Comparison of ENCODE assay signal across 8 cellular contexts in genomic region chr10:119496282-119496681, GRCh38. TPM values are rescaled to one million over a fixed set of nuclear protein-coding genes. Genes with fewer than 3 reads are reported as not detected.
DNase-seq lines count a peak whose midpoint lies in the region; ATAC-seq and TF ChIP-seq lines count a peak whose summit lies in the region.

No MANE protein-coding gene starts in this region.

- no peak overlapping the region for H3K4me3 Mint-ChIP-seq in natural killer cell treated with Interleukin-12 subunit alpha and Interleukin-12 subunit beta and Interleukin-15 and Interleukin-18, amount 100 ng/mL, for 72 hours
- no peak overlapping the region for H3K4me3 Mint-ChIP-seq in natural killer cell
- peak overlapping the region; percentile 64 for H3K4me3 Mint-ChIP-seq in activated T-helper 1 cell treated with anti-CD3 and anti-CD28 coated beads, Interleukin-12 subunit alpha, Interleukin-12 subunit beta, Interleukin-2, Interleukin-4 antibody, amounts not matched to agents 30 ng/mL and 10 ng/mL and 1 ng/mL, durations not matched to agents 14 hours and 24 hours and 36 hours
- H3K4me3 Mint-ChIP-seq in stimulated activated naive CD8-positive, alpha-beta T cell treated with anti-CD3 and anti-CD28 coated beads, Interleukin-15, Interleukin-2, amounts not matched to agents 100 ng/mL and 50 ng/mL, for 24 hours, result peak overlapping the region; percentile 69

- DNase-seq in natural killer cell treated with Interleukin-12 subunit alpha and Interleukin-12 subunit beta and Interleukin-15 and Interleukin-18, amount 100 ng/mL, for 72 hours (ENCODE audit: low spot score), result no peak
- DNase-seq in natural killer cell (no peak), NCI-H1092 (lab: John Stamatoyannopoulos, UW) (no peak), A172 (ENCODE audit: low spot score) (no peak), NAMALWA (ENCODE audit: low spot score) (no peak)
- DNase-seq in activated T-helper 1 cell treated with anti-CD3 and anti-CD28 coated beads, Interleukin-12 subunit alpha, Interleukin-12 subunit beta, Interleukin-2, Interleukin-4 antibody, amounts not matched to agents 30 ng/mL and 10 ng/mL and 1 ng/mL, durations not matched to agents 14 hours and 24 hours and 36 hours (ENCODE audit: low spot score), result no peak

- peaks cover 22 to 27% of the 10 kb centered on the region in 2 donors for H3K4me1 Mint-ChIP-seq in natural killer cell treated with Interleukin-12 subunit alpha and Interleukin-12 subunit beta and Interleukin-15 and Interleukin-18, amount 100 ng/mL, for 72 hours (ENCODE audit: low read depth in 2 of 2)
- peaks cover 19 to 33% of the 10 kb centered on the region in 2 donors for H3K4me1 Mint-ChIP-seq in natural killer cell
- peaks cover 79% of the 10 kb centered on the region for H3K4me1 Mint-ChIP-seq in activated T-helper 1 cell treated with anti-CD3 and anti-CD28 coated beads, Interleukin-12 subunit alpha, Interleukin-12 subunit beta, Interleukin-2, Interleukin-4 antibody, amounts not matched to agents 30 ng/mL and 10 ng/mL and 1 ng/mL, durations not matched to agents 14 hours and 24 hours and 36 hours (ENCODE audit: low read depth)
- peaks cover 93% of the 10 kb centered on the region for H3K4me1 Mint-ChIP-seq in stimulated activated naive CD8-positive, alpha-beta T cell treated with anti-CD3 and anti-CD28 coated beads, Interleukin-15, Interleukin-2, amounts not matched to agents 100 ng/mL and 50 ng/mL, for 24 hours (ENCODE audit: low read depth)

- H3K27me3 Mint-ChIP-seq in natural killer cell treated with Interleukin-12 subunit alpha and Interleukin-12 subunit beta and Interleukin-15 and Interleukin-18, amount 100 ng/mL, for 72 hours, result no peaks in the 10 kb centered on the region
- H3K27me3 Mint-ChIP-seq in natural killer cell (ENCODE audit: low read depth in 2 of 2), result no peaks in the 10 kb centered on the region
- H3K27me3 Mint-ChIP-seq in activated T-helper 1 cell treated with anti-CD3 and anti-CD28 coated beads, Interleukin-12 subunit alpha, Interleukin-12 subunit beta, Interleukin-2, Interleukin-4 antibody, amounts not matched to agents 30 ng/mL and 10 ng/mL and 1 ng/mL, durations not matched to agents 14 hours and 24 hours and 36 hours (ENCODE audit: insufficient read depth), result no peaks in the 10 kb centered on the region
- no peaks in the 10 kb centered on the region for H3K27me3 Mint-ChIP-seq in stimulated activated naive CD8-positive, alpha-beta T cell treated with anti-CD3 and anti-CD28 coated beads, Interleukin-15, Interleukin-2, amounts not matched to agents 100 ng/mL and 50 ng/mL, for 24 hours

- H3K9me3 Mint-ChIP-seq in natural killer cell treated with Interleukin-12 subunit alpha and Interleukin-12 subunit beta and Interleukin-15 and Interleukin-18, amount 100 ng/mL, for 72 hours, result no peaks in the 10 kb centered on the region
- no peaks in the 10 kb centered on the region for H3K9me3 Mint-ChIP-seq in natural killer cell
- H3K9me3 Mint-ChIP-seq in activated T-helper 1 cell treated with anti-CD3 and anti-CD28 coated beads, Interleukin-12 subunit alpha, Interleukin-12 subunit beta, Interleukin-2, Interleukin-4 antibody, amounts not matched to agents 30 ng/mL and 10 ng/mL and 1 ng/mL, durations not matched to agents 14 hours and 24 hours and 36 hours, result no peaks in the 10 kb centered on the region
- no peaks in the 10 kb centered on the region for H3K9me3 Mint-ChIP-seq in stimulated activated naive CD8-positive, alpha-beta T cell treated with anti-CD3 and anti-CD28 coated beads, Interleukin-15, Interleukin-2, amounts not matched to agents 100 ng/mL and 50 ng/mL, for 24 hours

- ATAC-seq in natural killer cell treated with Interleukin-12 subunit alpha and Interleukin-12 subunit beta and Interleukin-15 and Interleukin-18, amount 100 ng/mL, for 72 hours, result peak; percentile 36 to 70
- ATAC-seq in natural killer cell (no peak), HG03097 (IDR thresholded peaks at IDR 0.05; ENCODE audit: low FRiP score, unreplicated experiment) (peak; percentile 75)

- peak overlapping the region in 1 of 2 donors; percentile 47 for H3K27ac Mint-ChIP-seq in natural killer cell treated with Interleukin-12 subunit alpha and Interleukin-12 subunit beta and Interleukin-15 and Interleukin-18, amount 100 ng/mL, for 72 hours
- H3K27ac Mint-ChIP-seq in natural killer cell, result no peak overlapping the region
- H3K27ac Mint-ChIP-seq in activated T-helper 1 cell treated with anti-CD3 and anti-CD28 coated beads, Interleukin-12 subunit alpha, Interleukin-12 subunit beta, Interleukin-2, Interleukin-4 antibody, amounts not matched to agents 30 ng/mL and 10 ng/mL and 1 ng/mL, durations not matched to agents 14 hours and 24 hours and 36 hours, result peak overlapping the region; percentile 87
- peak overlapping the region; percentile 94 for H3K27ac Mint-ChIP-seq in stimulated activated naive CD8-positive, alpha-beta T cell treated with anti-CD3 and anti-CD28 coated beads, Interleukin-15, Interleukin-2, amounts not matched to agents 100 ng/mL and 50 ng/mL, for 24 hours

- intact Hi-C loops in natural killer cell (cut with micrococcal nuclease), result no loop called here
- intact Hi-C loops in activated T-helper 1 cell treated with anti-CD3 and anti-CD28 coated beads, Interleukin-12 subunit alpha, Interleukin-12 subunit beta, Interleukin-2, Interleukin-4 antibody, amounts not matched to agents 30 ng/mL and 10 ng/mL and 1 ng/mL, durations not matched to agents 14 hours and 24 hours and 36 hours (cut with micrococcal nuclease), result loop anchor here (1.0 to 10.0 kb wide), 6 partner anchors 18 to 741 kb away; partner anchors contain the start of genes BAG3, CACUL1 and TIAL1

- no peak for TF ChIP-seq CTCF in natural killer cell (IDR thresholded peaks at IDR 0.05)

- no peaks in the 10 kb centered on the region for H3K36me3 Mint-ChIP-seq in natural killer cell treated with Interleukin-12 subunit alpha and Interleukin-12 subunit beta and Interleukin-15 and Interleukin-18, amount 100 ng/mL, for 72 hours
- no peaks in the 10 kb centered on the region for H3K36me3 Mint-ChIP-seq in natural killer cell
- peaks cover 42% of the 10 kb centered on the region for H3K36me3 Mint-ChIP-seq in activated T-helper 1 cell treated with anti-CD3 and anti-CD28 coated beads, Interleukin-12 subunit alpha, Interleukin-12 subunit beta, Interleukin-2, Interleukin-4 antibody, amounts not matched to agents 30 ng/mL and 10 ng/mL and 1 ng/mL, durations not matched to agents 14 hours and 24 hours and 36 hours (ENCODE audit: low read depth)
- H3K36me3 Mint-ChIP-seq in stimulated activated naive CD8-positive, alpha-beta T cell treated with anti-CD3 and anti-CD28 coated beads, Interleukin-15, Interleukin-2, amounts not matched to agents 100 ng/mL and 50 ng/mL, for 24 hours (ENCODE audit: low read depth), result peaks cover 32% of the 10 kb centered on the region

RNA-seq across cellular contexts. Expression of gene RGS10, which starts 46.2 kb away (rescaled TPM):
- total RNA-seq in natural killer cell treated with Interleukin-12 subunit alpha and Interleukin-12 subunit beta and Interleukin-15 and Interleukin-18, amount 100 ng/mL, for 72 hours, result 10 to 100 TPM; 23.0 to 26.1 TPM
- 10 to 100 TPM; 13.5 to 25.7 (median 21.4) TPM for total RNA-seq in natural killer cell
- 142 and 150 TPM in 2 replicates for total RNA-seq in activated T-helper 1 cell treated with anti-CD3 and anti-CD28 coated beads, Interleukin-12 subunit alpha, Interleukin-12 subunit beta, Interleukin-2, Interleukin-4 antibody, amounts not matched to agents 30 ng/mL and 10 ng/mL and 1 ng/mL, durations not matched to agents 14 hours and 24 hours and 36 hours
- total RNA-seq in A172 (2014; rRNA removed; shearing (Covaris generic)), result 74.7 and 106 TPM in 2 replicates

Comparison
In these comparisons a context has a peak if more than half of its experiments do, and no peak if none do; other contexts are left out.
1. ATAC-seq: peak in natural killer cell treated with Interleukin-12 subunit alpha and Interleukin-12 subunit beta and Interleukin-15 and Interleukin-18, amount 100 ng/mL, for 72 hours (2 of 2) and HG03097 (single experiment); none in natural killer cell (0 of 3).
2. H3K27ac Mint-ChIP-seq: peak in activated T-helper 1 cell treated with anti-CD3 and anti-CD28 coated beads, Interleukin-12 subunit alpha, Interleukin-12 subunit beta, Interleukin-2, Interleukin-4 antibody, amounts not matched to agents 30 ng/mL and 10 ng/mL and 1 ng/mL, durations not matched to agents 14 hours and 24 hours and 36 hours (single experiment) and stimulated activated naive CD8-positive, alpha-beta T cell treated with anti-CD3 and anti-CD28 coated beads, Interleukin-15, Interleukin-2, amounts not matched to agents 100 ng/mL and 50 ng/mL, for 24 hours (single experiment); none in natural killer cell (0 of 2).
3. H3K4me3 Mint-ChIP-seq: peak in activated T-helper 1 cell treated with anti-CD3 and anti-CD28 coated beads, Interleukin-12 subunit alpha, Interleukin-12 subunit beta, Interleukin-2, Interleukin-4 antibody, amounts not matched to agents 30 ng/mL and 10 ng/mL and 1 ng/mL, durations not matched to agents 14 hours and 24 hours and 36 hours (single experiment) and stimulated activated naive CD8-positive, alpha-beta T cell treated with anti-CD3 and anti-CD28 coated beads, Interleukin-15, Interleukin-2, amounts not matched to agents 100 ng/mL and 50 ng/mL, for 24 hours (single experiment); none in natural killer cell treated with Interleukin-12 subunit alpha and Interleukin-12 subunit beta and Interleukin-15 and Interleukin-18, amount 100 ng/mL, for 72 hours (single experiment) and natural killer cell (single experiment).